In genomic region chr1:120608314-120609014, GRCh38 we compare ENCODE assay signal across 8 cellular contexts.
DNase-seq lines count a peak whose midpoint lies in the region; ATAC-seq, FAIRE-seq and TF ChIP-seq lines count a peak whose summit lies in the region.
"Not testable (repeated sequence)": the region's sequence is repeated elsewhere in the genome, so short reads cannot be mapped to it uniquely, and the experiment has no call there.

No MANE protein-coding gene starts in this region.

- not testable (repeated sequence) for H3K36me3 Mint-ChIP-seq in CD4-positive, alpha-beta T cell (ENCODE audit: low read depth); activated T-cell treated with anti-CD3 and anti-CD28 coated beads, Interleukin-2, amount 50 U/mL, for 4 hours (ENCODE audit: insufficient read depth)

- not testable (repeated sequence) for H3K9me3 ChIP-seq in CD4-positive, alpha-beta T cell (ENCODE audit: control insufficient read depth, low read length); K562 (replicated peaks; ENCODE audit: control insufficient read depth, insufficient read depth, low read depth, low read length); heart left ventricle; left lung

- DNase-seq in CD4-positive, alpha-beta T cell; activated T-cell treated with anti-CD3 and anti-CD28 coated beads, Interleukin-2, amount 50 U/mL, for 4 hours; K562 (ENCODE audit: extremely low read depth in 1 of 4, low spot score in 3 of 4); heart left ventricle; left lung; omental fat pad (ENCODE audit: low spot score); stimulated activated naive CD8-positive, alpha-beta T cell treated with anti-CD3 and anti-CD28 coated beads, Interleukin-15, Interleukin-2, amounts not matched to agents 100 U/mL and 50 U/mL, for 24 hours: not testable (repeated sequence)

- H3K27me3 ChIP-seq in CD4-positive, alpha-beta T cell (ENCODE audit: control insufficient read depth, insufficient read depth, low read length); K562 (ENCODE audit: control insufficient read depth in 2 of 2, insufficient read depth in 2 of 2, low read length in 2 of 2); heart left ventricle; left lung: not testable (repeated sequence)

- H3K4me2 ChIP-seq in K562 (ENCODE audit: insufficient read depth, low read length) = not testable (repeated sequence)

- not testable (repeated sequence) for H3K27ac ChIP-seq in CD4-positive, alpha-beta T cell (ENCODE audit: low read depth, low read length); K562 (ENCODE audit: extremely low read depth, low read depth, low read length); heart left ventricle; left lung

- H3K4me3 ChIP-seq in K562, heart left ventricle, left lung: not testable (repeated sequence)

- in situ Hi-C loops in K562 (cut with MboI) = not testable (repeated sequence)

- H3K4me1 Mint-ChIP-seq in CD4-positive, alpha-beta T cell (ENCODE audit: low read depth); activated T-cell treated with anti-CD3 and anti-CD28 coated beads, Interleukin-2, amount 50 U/mL, for 4 hours (ENCODE audit: low read depth): not testable (repeated sequence)

- H3K4me3 Mint-ChIP-seq in CD4-positive, alpha-beta T cell; activated T-cell treated with anti-CD3 and anti-CD28 coated beads, Interleukin-2, amount 50 U/mL, for 4 hours: not testable (repeated sequence)

- H3K9ac ChIP-seq in K562 (ENCODE audit: insufficient read depth in 1 of 2, low read depth in 2 of 2, low read length in 2 of 2) = not testable (repeated sequence)

- not testable (repeated sequence) for FAIRE-seq in K562 (lab: Jason Lieb, UNC)

- not testable (repeated sequence) for BruUV-seq in K562 (replicated peaks; lab: Mats Ljungman, UMichigan)

- peak; percentile 34 for ATAC-seq in CD4-positive, alpha-beta T cell (ENCODE audit: poor library complexity)
- ATAC-seq in SK-N-SH treated with all-trans-retinoic acid at 6 μM for 48 hours (peak; percentile 73), K562 (peak; percentile 86), heart left ventricle (peak; percentile 88 to 93 (median 91)), left lung (peak; percentile 68), omental fat pad (ENCODE audit: low FRiP score) (peak; percentile 97)
- ATAC-seq in activated T-cell treated with anti-CD3 and anti-CD28 coated beads, Interleukin-2, amount 50 U/mL, for 4 hours = peak; percentile 46 to 75
- peak; percentile 67 for ATAC-seq in stimulated activated naive CD8-positive, alpha-beta T cell treated with anti-CD3 and anti-CD28 coated beads, Interleukin-15, Interleukin-2, amounts not matched to agents 100 U/mL and 50 U/mL, for 24 hours

- H3K9me1 ChIP-seq in K562 (ENCODE audit: control insufficient read depth, insufficient read depth, low read length) = not testable (repeated sequence)

- H3K4me1 ChIP-seq in K562 (replicated peaks in 1 of 2; ENCODE audit: control insufficient read depth in 2 of 2, insufficient read depth in 2 of 2, low read length in 2 of 2); heart left ventricle; left lung: not testable (repeated sequence)

- TF ChIP-seq CTCF in CD4-positive, alpha-beta T cell (IDR thresholded peaks at IDR 0.05); K562 (IDR thresholded peaks at IDR 0.05 in 2 of 3, conservative IDR thresholded peaks at IDR 0.05 in 1 of 3; ENCODE audit: insufficient read depth in 2 of 3, low read depth in 1 of 3, low read length in 3 of 3); heart left ventricle (IDR thresholded peaks at IDR 0.05); left lung (IDR thresholded peaks at IDR 0.05); omental fat pad (IDR thresholded peaks at IDR 0.05): not testable (repeated sequence)

- not testable (repeated sequence) for H4K20me1 ChIP-seq in K562 (replicated peaks; ENCODE audit: control insufficient read depth, insufficient read depth, low read length)

- not testable (repeated sequence) for H3K79me2 ChIP-seq in K562 (ENCODE audit: control insufficient read depth, insufficient read depth, low read length)

- not testable (repeated sequence) for H3K9me3 Mint-ChIP-seq in CD4-positive, alpha-beta T cell; activated T-cell treated with anti-CD3 and anti-CD28 coated beads, Interleukin-2, amount 50 U/mL, for 4 hours

- WGBS in K562 (ENCODE audit: insufficient coverage, low coverage, missing lambda C conversion rate) = no CpG with 5 or more reads among the region's 8 CpGs
- WGBS in heart left ventricle, 4 donors = no CpG with 5 or more reads among the region's 8 CpGs

- not testable (repeated sequence) for H3K27me3 Mint-ChIP-seq in CD4-positive, alpha-beta T cell; activated T-cell treated with anti-CD3 and anti-CD28 coated beads, Interleukin-2, amount 50 U/mL, for 4 hours (ENCODE audit: low read depth)

- H3K27ac Mint-ChIP-seq in CD4-positive, alpha-beta T cell = not testable (repeated sequence)

- not testable (repeated sequence) for H2AFZ ChIP-seq in K562 (ENCODE audit: low read depth, low read length)

- not testable (repeated sequence) for TF ChIP-seq RAD21 in K562 (CRISPR knock-in tag; conservative IDR thresholded peaks at IDR 0.05 in 1 of 2, IDR thresholded peaks at IDR 0.05 in 1 of 2)

- intact Hi-C loops in CD4-positive, alpha-beta T cell (cut with DNase I, micrococcal nuclease); K562 (cut with micrococcal nuclease); heart left ventricle (cut with DNase I); left lung (cut with DNase I): not testable (repeated sequence)

- POLR2A ChIA-PET in CD4-positive, alpha-beta T cell (lab: Charles Lee); K562 (lab: Yijun Ruan, JAX): not testable (repeated sequence)

- H3K36me3 ChIP-seq in K562 (ENCODE audit: control insufficient read depth, insufficient read depth, low read length); heart left ventricle; left lung: not testable (repeated sequence)

- CTCF ChIA-PET in CD4-positive, alpha-beta T cell (lab: Charles Lee); K562 (lab: Yijun Ruan, JAX; ENCODE audit: low intra/inter-chr PET ratio): not testable (repeated sequence)

- TF ChIP-seq EP300 in K562 (IDR thresholded peaks at IDR 0.05; ENCODE audit: low read length) = not testable (repeated sequence)

- not testable (repeated sequence) for TF ChIP-seq POLR2A in K562 (conservative IDR thresholded peaks at IDR 0.05); heart left ventricle (IDR thresholded peaks at IDR 0.05)

Comparison
In these comparisons a context has a peak if more than half of its experiments do, and no peak if none do; other contexts are left out.
1. ATAC-seq: peak in every context shown above with its lines; median percentile 97 in omental fat pad; 91 in heart left ventricle; 86 in K562; 73 in SK-N-SH treated with all-trans-retinoic acid at 6 μM for 48 hours; 68 in left lung; 67 in stimulated activated naive CD8-positive, alpha-beta T cell treated with anti-CD3 and anti-CD28 coated beads, Interleukin-15, Interleukin-2, amounts not matched to agents 100 U/mL and 50 U/mL, for 24 hours; 60 in activated T-cell treated with anti-CD3 and anti-CD28 coated beads, Interleukin-2, amount 50 U/mL, for 4 hours; 34 in CD4-positive, alpha-beta T cell.